Comparison of ENCODE assay signal across 1 cellular context in the genomic region with DNA sequence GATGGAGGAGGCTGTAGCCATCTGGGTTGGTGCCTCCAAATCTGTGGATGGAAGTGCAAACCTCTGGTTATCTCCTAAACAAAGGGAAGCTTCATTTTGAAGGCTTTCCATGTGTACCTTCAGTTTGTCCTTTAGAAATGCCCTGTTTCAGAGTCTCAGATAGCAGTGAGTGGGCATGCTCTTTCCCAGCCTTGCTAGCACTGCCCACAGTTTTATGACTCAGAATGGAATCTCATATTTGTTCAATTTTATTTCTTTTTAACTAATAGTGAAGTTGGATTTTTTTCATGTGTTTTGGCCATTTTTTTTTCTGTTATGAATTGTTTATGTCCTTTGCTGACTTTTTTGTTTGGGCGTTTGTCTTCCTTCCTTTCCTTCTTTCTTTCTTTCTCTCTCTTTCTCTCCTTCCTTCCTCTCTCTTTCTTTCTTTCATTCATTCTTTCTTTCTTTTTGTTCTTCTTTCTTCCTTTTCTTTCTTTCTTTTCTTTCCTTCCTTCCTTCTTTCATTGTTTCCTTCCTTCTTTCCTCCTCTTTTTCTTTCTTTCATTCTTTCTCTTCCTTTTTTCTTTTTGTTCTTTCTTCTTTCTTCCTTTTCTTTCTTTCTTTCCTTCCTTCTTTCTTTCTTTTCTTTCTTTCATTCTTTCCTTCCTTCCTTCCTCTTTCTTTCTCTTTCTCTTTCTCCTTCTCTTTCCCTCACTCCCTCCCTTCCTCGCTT.
TF ChIP-seq lines count a peak whose summit lies in the region.

No MANE protein-coding gene starts in this region.

TF ChIP-seq in HCT116, 20 proteins besides CTCF, POLR2A, EP300 and RAD21:
- TF ChIP-seq ZNF274 (IDR thresholded peaks at IDR 0.05; ENCODE audit: low read depth, low read length) = no peak
- TF ChIP-seq FOSL1 (IDR thresholded peaks at IDR 0.05; ENCODE audit: low read depth) = 0 out of 2 replicates have a peak, but pooled peaks have one; percentile 12
